Comparison of ENCODE assay signal across 1 cellular context in the genomic region with DNA sequence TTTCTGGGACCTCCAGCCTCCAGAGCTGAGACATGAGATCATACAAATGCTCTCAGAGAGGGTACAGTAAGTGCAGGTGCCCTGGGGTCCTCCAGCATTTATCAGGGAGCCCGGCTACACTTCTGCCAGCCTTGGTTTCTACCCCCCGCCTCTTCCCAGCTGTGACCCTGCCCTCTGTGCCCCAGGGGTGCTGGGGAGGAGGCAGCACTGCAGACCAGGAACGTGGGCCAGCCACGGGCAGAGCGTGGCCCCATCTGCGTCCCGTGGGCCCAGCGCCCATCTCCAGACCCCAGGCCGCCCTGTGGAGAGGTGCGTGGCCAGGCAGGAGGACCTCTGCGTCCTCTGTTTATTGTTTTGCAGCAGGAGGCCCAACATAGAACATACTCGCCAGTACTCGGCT.
TF ChIP-seq lines count a peak whose summit lies in the region.

No MANE protein-coding gene starts in this region.

TF ChIP-seq in A549, 52 proteins besides CTCF, POLR2A, EP300 and RAD21 (continued from another document):
- TF ChIP-seq, protein P1, sequence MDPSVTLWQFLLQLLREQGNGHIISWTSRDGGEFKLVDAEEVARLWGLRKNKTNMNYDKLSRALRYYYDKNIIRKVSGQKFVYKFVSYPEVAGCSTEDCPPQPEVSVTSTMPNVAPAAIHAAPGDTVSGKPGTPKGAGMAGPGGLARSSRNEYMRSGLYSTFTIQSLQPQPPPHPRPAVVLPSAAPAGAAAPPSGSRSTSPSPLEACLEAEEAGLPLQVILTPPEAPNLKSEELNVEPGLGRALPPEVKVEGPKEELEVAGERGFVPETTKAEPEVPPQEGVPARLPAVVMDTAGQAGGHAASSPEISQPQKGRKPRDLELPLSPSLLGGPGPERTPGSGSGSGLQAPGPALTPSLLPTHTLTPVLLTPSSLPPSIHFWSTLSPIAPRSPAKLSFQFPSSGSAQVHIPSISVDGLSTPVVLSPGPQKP (IDR thresholded peaks at IDR 0.05; ENCODE audit: low read depth, low read length): no peak
TF ChIP-seq in A549: peak in this region for 1.
